23 cellular contexts compared by ENCODE assay signal in genomic region chr16:64740261-64740660, GRCh38.
"Had no signal": no experiment of that assay in that cellular context is flagged by ENCODE, and none has a peak within 500 bp of the region (broad histone marks: within the 10 kb centered on the region; RNA-seq: fewer than 3 reads in every experiment).

No MANE protein-coding gene starts in this region.

- H3K27me3 ChIP-seq: colonic mucosa, dorsolateral prefrontal cortex, esophagus muscularis mucosa, esophagus squamous epithelium, foreskin keratinocyte, gastrocnemius medialis, gastroesophageal sphincter, heart left ventricle, heart right ventricle had no signal

- H3K4me3 ChIP-seq: colonic mucosa, coronary artery, dorsolateral prefrontal cortex, esophagus muscularis mucosa, esophagus squamous epithelium, gastrocnemius medialis, gastroesophageal sphincter, heart left ventricle, heart right ventricle had no signal

- H3K4me1 ChIP-seq: colonic mucosa, esophagus squamous epithelium, foreskin keratinocyte, gastrocnemius medialis, heart left ventricle, heart right ventricle had no signal

- H3K27ac ChIP-seq: colonic mucosa, coronary artery, dorsolateral prefrontal cortex, epithelial cell of prostate, esophagus muscularis mucosa, esophagus squamous epithelium, foreskin keratinocyte, gastrocnemius medialis, gastroesophageal sphincter, heart left ventricle, heart right ventricle had no signal

- H3K36me3 ChIP-seq: colonic mucosa, esophagus muscularis mucosa, esophagus squamous epithelium, gastrocnemius medialis, gastroesophageal sphincter, heart left ventricle, heart right ventricle had no signal

- DNase-seq: colonic mucosa; cortex of kidney; dermis blood vessel endothelial cell; dorsolateral prefrontal cortex; effector CD4-positive, alpha-beta T cell; effector CD8-positive, alpha-beta T cell; effector memory CD4-positive, alpha-beta T cell; effector memory CD8-positive, alpha-beta T cell; endodermal cell; erythroblast; esophagus squamous epithelium; foreskin fibroblast; foreskin keratinocyte; foreskin melanocyte; gastrocnemius medialis; glutamatergic neuron; head of caudate nucleus; heart left ventricle; heart right ventricle had no signal

- H3K9me3 ChIP-seq: colonic mucosa, esophagus muscularis mucosa, esophagus squamous epithelium, gastrocnemius medialis, gastroesophageal sphincter had no signal
